12 cellular contexts compared by ENCODE assay signal in genomic region chr9:71755869-71756268, GRCh38.
"Had no signal": no experiment of that assay in that cellular context is flagged by ENCODE, and none has a peak within 500 bp of the region (broad histone marks: within the 10 kb centered on the region; RNA-seq: fewer than 3 reads in every experiment).

No MANE protein-coding gene starts in this region.

- DNase-seq: activated CD4-positive, alpha-beta T cell treated with anti-CD3 and anti-CD28 coated beads for 1 hour; activated CD4-positive, alpha-beta T cell treated with anti-CD3 and anti-CD28 coated beads, Interleukin-2, amount 50 U/mL, for 4 hours; activated naive CD4-positive, alpha-beta T cell treated with anti-CD3 and anti-CD28 coated beads, Interleukin-2, amount 50 U/mL, for 16 hours; dorsolateral prefrontal cortex; left ventricle myocardium superior; naive thymus-derived CD8-positive, alpha-beta T cell; occipital lobe; small intestine; stimulated activated naive CD8-positive, alpha-beta T cell treated with anti-CD3 and anti-CD28 coated beads, Interleukin-15, amount 100 ng/mL, for 72 hours; testis had no signal

- H3K27ac ChIP-seq: adrenal gland, cardiac muscle cell, dorsolateral prefrontal cortex, testis had no signal

- H3K27me3 ChIP-seq: adrenal gland, cardiac muscle cell, dorsolateral prefrontal cortex, testis had no signal

- ATAC-seq: left ventricle myocardium superior; naive thymus-derived CD8-positive, alpha-beta T cell; stimulated activated naive CD8-positive, alpha-beta T cell treated with anti-CD3 and anti-CD28 coated beads, Interleukin-15, amount 100 ng/mL, for 72 hours had no signal

- H3K9me3 ChIP-seq: adrenal gland, testis had no signal

- H3K4me3 ChIP-seq: adrenal gland, cardiac muscle cell, dorsolateral prefrontal cortex, testis had no signal

- H3K36me3 ChIP-seq: adrenal gland, cardiac muscle cell had no signal
